Comparison of ENCODE assay signal across 1 cellular context in the genomic region with DNA sequence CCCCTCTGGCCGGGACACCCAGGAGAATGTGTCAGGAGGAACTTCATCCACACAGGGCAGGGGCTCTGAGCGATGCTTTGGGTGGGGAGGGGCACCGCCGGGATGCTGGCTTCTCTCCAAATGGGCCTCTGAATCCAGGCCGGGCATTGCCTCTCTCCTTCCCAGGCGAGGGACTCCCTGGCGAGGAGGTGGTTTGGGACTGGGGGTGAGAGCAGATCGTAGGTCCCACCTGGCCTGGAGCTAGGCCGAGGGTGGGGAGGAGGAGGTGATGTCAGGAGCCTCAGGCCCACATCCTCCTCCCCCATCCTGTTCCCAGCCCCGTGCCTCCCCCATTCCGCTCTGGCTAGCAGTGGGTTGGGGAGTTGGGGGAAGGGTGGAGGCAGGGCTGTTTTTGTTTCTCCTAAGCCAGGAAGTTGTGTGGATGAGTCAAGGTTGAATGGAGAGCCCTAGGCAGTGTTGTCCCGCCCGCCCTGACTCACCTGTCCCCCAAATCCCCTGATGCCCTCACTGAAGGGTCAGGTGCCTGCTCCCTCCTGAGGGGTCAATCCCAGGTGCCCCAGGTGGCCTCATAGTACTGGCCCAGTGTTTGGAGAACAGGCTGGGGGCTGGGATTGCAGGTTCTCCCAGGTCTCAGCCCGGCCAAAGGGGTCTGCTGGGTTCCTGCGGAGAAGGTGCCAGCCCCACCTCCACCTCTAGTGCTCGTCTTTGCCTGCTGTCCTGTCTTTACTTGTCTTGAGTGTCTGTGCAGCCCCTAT.
TF ChIP-seq lines count a peak whose summit lies in the region.

No MANE protein-coding gene starts in this region.

TF ChIP-seq in HepG2, 621 proteins besides CTCF, POLR2A, EP300 and RAD21 (continued from another document and continues in another):
- no peak for TF ChIP-seq YY1 (IDR thresholded peaks at IDR 0.05; ENCODE audit: insufficient read depth, insufficient replicate concordance, low read depth, low read length)
- no peak for TF ChIP-seq PHF20 (CRISPR knock-in tag; IDR thresholded peaks at IDR 0.05)
- TF ChIP-seq SRSF9 (IDR thresholded peaks at IDR 0.05; ENCODE audit: borderline replicate concordance, insufficient read depth, low read depth, low read length, poor library complexity, severe bottlenecking), result no peak
- TF ChIP-seq ZNF749 (CRISPR knock-in tag; IDR thresholded peaks at IDR 0.05; ENCODE audit: borderline replicate concordance), result no peak
- no peak for TF ChIP-seq ZNF703 (CRISPR knock-in tag; IDR thresholded peaks at IDR 0.05; ENCODE audit: borderline replicate concordance)
- no peak for TF ChIP-seq SUZ12 (IDR thresholded peaks at IDR 0.05; ENCODE audit: low read depth, low read length)
- no peak for TF ChIP-seq SMAD3 (CRISPR knock-in tag; IDR thresholded peaks at IDR 0.05)
- TF ChIP-seq AHDC1 (CRISPR knock-in tag; IDR thresholded peaks at IDR 0.05; ENCODE audit: borderline replicate concordance), result 0 out of 2 replicates have a peak, but pooled peaks have one; percentile 41
- no peak; the same call in 1 of the 2 replicates for TF ChIP-seq ZNF761 (CRISPR knock-in tag; conservative IDR thresholded peaks at IDR 0.05)
- TF ChIP-seq ZNF780A (CRISPR knock-in tag; IDR thresholded peaks at IDR 0.05), result no peak; the same call in 1 of the 2 replicates
- no peak for TF ChIP-seq CENPT (CRISPR knock-in tag; IDR thresholded peaks at IDR 0.05; ENCODE audit: low read depth)
- TF ChIP-seq FOXC1 (CRISPR knock-in tag; IDR thresholded peaks at IDR 0.05; ENCODE audit: borderline replicate concordance), result no peak
- TF ChIP-seq, protein P1, sequence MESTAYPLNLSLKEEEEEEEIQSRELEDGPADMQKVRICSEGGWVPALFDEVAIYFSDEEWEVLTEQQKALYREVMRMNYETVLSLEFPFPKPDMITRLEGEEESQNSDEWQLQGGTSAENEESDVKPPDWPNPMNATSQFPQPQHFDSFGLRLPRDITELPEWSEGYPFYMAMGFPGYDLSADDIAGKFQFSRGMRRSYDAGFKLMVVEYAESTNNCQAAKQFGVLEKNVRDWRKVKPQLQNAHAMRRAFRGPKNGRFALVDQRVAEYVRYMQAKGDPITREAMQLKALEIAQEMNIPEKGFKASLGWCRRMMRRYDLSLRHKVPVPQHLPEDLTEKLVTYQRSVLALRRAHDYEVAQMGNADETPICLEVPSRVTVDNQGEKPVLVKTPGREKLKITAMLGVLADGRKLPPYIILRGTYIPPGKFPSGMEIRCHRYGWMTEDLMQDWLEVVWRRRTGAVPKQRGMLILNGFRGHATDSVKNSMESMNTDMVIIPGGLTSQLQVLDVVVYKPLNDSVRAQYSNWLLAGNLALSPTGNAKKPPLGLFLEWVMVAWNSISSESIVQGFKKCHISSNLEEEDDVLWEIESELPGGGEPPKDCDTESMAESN (CRISPR knock-in tag; conservative IDR thresholded peaks at IDR 0.05), result peak; percentile 83; the same call in 1 of the 2 replicates
- peak; percentile 91 for TF ChIP-seq ETV5 (CRISPR knock-in tag; IDR thresholded peaks at IDR 0.05; ENCODE audit: borderline replicate concordance)
- TF ChIP-seq FOXO1 (CRISPR knock-in tag; IDR thresholded peaks at IDR 0.05), result peak; percentile 72
- TF ChIP-seq PCBP1 (IDR thresholded peaks at IDR 0.05; ENCODE audit: borderline replicate concordance, low read depth, low read length), result peak; percentile 62; the same call in 1 of the 2 replicates
- TF ChIP-seq HES4 (CRISPR knock-in tag; IDR thresholded peaks at IDR 0.05; ENCODE audit: borderline replicate concordance), result no peak; the same call in 1 of the 2 replicates
- no peak for TF ChIP-seq ZNF34 (CRISPR knock-in tag; IDR thresholded peaks at IDR 0.05; ENCODE audit: borderline replicate concordance)
- TF ChIP-seq RAD51 (IDR thresholded peaks at IDR 0.05; ENCODE audit: borderline replicate concordance), result no peak
- TF ChIP-seq ZNF430 (CRISPR knock-in tag; IDR thresholded peaks at IDR 0.05), result no peak
- no peak for TF ChIP-seq ZNF30 (CRISPR knock-in tag; IDR thresholded peaks at IDR 0.05)
- TF ChIP-seq ZBTB21 (CRISPR knock-in tag; IDR thresholded peaks at IDR 0.05), result no peak
- no peak for TF ChIP-seq ZNF136 (CRISPR knock-in tag; IDR thresholded peaks at IDR 0.05; ENCODE audit: low read depth)
- TF ChIP-seq ARNTL (CRISPR knock-in tag; IDR thresholded peaks at IDR 0.05), result peak; percentile 9
- no peak for TF ChIP-seq ZNF839 (CRISPR knock-in tag; IDR thresholded peaks at IDR 0.05; ENCODE audit: borderline replicate concordance)
- TF ChIP-seq PHF5A (CRISPR knock-in tag; IDR thresholded peaks at IDR 0.05; ENCODE audit: low read depth, unreplicated experiment), result no peak
- TF ChIP-seq, protein P2, sequence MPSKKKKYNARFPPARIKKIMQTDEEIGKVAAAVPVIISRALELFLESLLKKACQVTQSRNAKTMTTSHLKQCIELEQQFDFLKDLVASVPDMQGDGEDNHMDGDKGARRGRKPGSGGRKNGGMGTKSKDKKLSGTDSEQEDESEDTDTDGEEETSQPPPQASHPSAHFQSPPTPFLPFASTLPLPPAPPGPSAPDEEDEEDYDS (CRISPR knock-in tag; IDR thresholded peaks at IDR 0.05), result peak; percentile 87
- TF ChIP-seq, protein P3, sequence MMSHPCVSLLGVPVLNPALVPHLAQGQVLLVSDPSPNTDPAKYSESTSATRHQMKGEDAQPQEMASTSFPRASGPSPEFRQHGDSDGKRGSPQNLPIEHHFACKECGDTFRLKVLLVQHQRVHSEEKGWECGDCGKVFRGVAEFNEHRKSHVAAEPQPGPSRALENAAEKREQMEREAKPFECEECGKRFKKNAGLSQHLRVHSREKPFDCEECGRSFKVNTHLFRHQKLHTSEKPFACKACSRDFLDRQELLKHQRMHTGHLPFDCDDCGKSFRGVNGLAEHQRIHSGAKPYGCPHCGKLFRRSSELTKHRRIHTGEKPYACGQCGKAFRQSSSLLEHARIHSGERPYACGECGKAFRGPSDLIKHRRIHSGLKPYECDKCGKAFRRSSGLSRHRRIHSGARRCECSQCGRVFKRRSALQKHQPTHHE (CRISPR knock-in tag; IDR thresholded peaks at IDR 0.05; ENCODE audit: borderline replicate concordance), result no peak
- peak; percentile 96 for TF ChIP-seq PATZ1 (CRISPR knock-in tag; IDR thresholded peaks at IDR 0.05)
- TF ChIP-seq ZFP91 (CRISPR knock-in tag; IDR thresholded peaks at IDR 0.05; ENCODE audit: borderline replicate concordance), result no peak
- no peak for TF ChIP-seq NFIC (IDR thresholded peaks at IDR 0.05; ENCODE audit: low read length)
- TF ChIP-seq KLF6 (CRISPR knock-in tag; IDR thresholded peaks at IDR 0.05), result no peak; the same call in 1 of the 2 replicates
- no peak for TF ChIP-seq ZBTB39 (CRISPR knock-in tag; IDR thresholded peaks at IDR 0.05)
- TF ChIP-seq MTA3 (CRISPR knock-in tag; IDR thresholded peaks at IDR 0.05), result no peak
- TF ChIP-seq MAFK (conservative IDR thresholded peaks at IDR 0.05 in 1 of 2, IDR thresholded peaks at IDR 0.05 in 1 of 2; ENCODE audit: low read length in 2 of 2), result no peak
- no peak for TF ChIP-seq ZNF101 (CRISPR knock-in tag; IDR thresholded peaks at IDR 0.05; ENCODE audit: borderline replicate concordance, low read depth)
- TF ChIP-seq ZNF766 (CRISPR knock-in tag; IDR thresholded peaks at IDR 0.05; ENCODE audit: borderline replicate concordance), result no peak; the same call in 1 of the 2 replicates
- TF ChIP-seq SSRP1 (CRISPR knock-in tag; IDR thresholded peaks at IDR 0.05), result no peak
- TF ChIP-seq SAFB2 (CRISPR knock-in tag; IDR thresholded peaks at IDR 0.05; ENCODE audit: borderline replicate concordance, low read depth), result no peak
- TF ChIP-seq ZBTB1 (CRISPR knock-in tag; IDR thresholded peaks at IDR 0.05; ENCODE audit: borderline replicate concordance), result no peak
- TF ChIP-seq ZNF770 (CRISPR knock-in tag; IDR thresholded peaks at IDR 0.05), result no peak
- TF ChIP-seq ZNF567 (CRISPR knock-in tag; IDR thresholded peaks at IDR 0.05; ENCODE audit: borderline replicate concordance), result no peak
- TF ChIP-seq ZNF841 (CRISPR knock-in tag; IDR thresholded peaks at IDR 0.05; ENCODE audit: borderline replicate concordance), result no peak
- TF ChIP-seq XBP1 (CRISPR knock-in tag; IDR thresholded peaks at IDR 0.05), result no peak
- TF ChIP-seq CCAR2 (optimal IDR thresholded peaks at IDR 0.05; ENCODE audit: low read depth, low read length), result no peak
- no peak for TF ChIP-seq HCFC1 (IDR thresholded peaks at IDR 0.05; ENCODE audit: low read depth, low read length)
